In genomic region chr3:9395570-9396300, GRCh38 we compare ENCODE assay signal across 8 cellular contexts. TPM values are rescaled to one million over a fixed set of nuclear protein-coding genes. Genes with fewer than 3 reads are reported as not detected.
DNase-seq lines count a peak whose midpoint lies in the region; ATAC-seq and TF ChIP-seq lines count a peak whose summit lies in the region.

No MANE protein-coding gene starts in this region.

- TF ChIP-seq CTCF in NB4 (IDR thresholded peaks at IDR 0.05; ENCODE audit: low read depth, low read length) = no peak
- TF ChIP-seq CTCF in dorsolateral prefrontal cortex (IDR thresholded peaks at IDR 0.05 in 54 of 56, conservative IDR thresholded peaks at IDR 0.05 in 2 of 56; ENCODE audit: low read depth in 1 of 56, partially characterized antibody in 56 of 56) = no peak
- no peak for TF ChIP-seq CTCF in GM10266 (IDR thresholded peaks at IDR 0.05; ENCODE audit: control insufficient read depth, insufficient read depth, low read depth, missing control alignments)

- peaks cover 42% of the 10 kb centered on the region for H3K36me3 Mint-ChIP-seq in natural killer cell treated with Interleukin-12 subunit alpha and Interleukin-12 subunit beta and Interleukin-15 and Interleukin-18, amount 100 ng/mL, for 72 hours

- H3K27ac Mint-ChIP-seq in natural killer cell treated with Interleukin-12 subunit alpha and Interleukin-12 subunit beta and Interleukin-15 and Interleukin-18, amount 100 ng/mL, for 72 hours = peak overlapping the region; percentile 90 to 97

- peaks cover 55 to 73% of the 10 kb centered on the region in 2 donors for H3K4me1 Mint-ChIP-seq in natural killer cell treated with Interleukin-12 subunit alpha and Interleukin-12 subunit beta and Interleukin-15 and Interleukin-18, amount 100 ng/mL, for 72 hours (ENCODE audit: low read depth in 2 of 2)

- H4K20me1 ChIP-seq in BLaER1 = peaks cover 84% of the 10 kb centered on the region

- TF ChIP-seq POLR2A in NB4 (IDR thresholded peaks at IDR 0.05; ENCODE audit: extremely low read depth, insufficient read length) = no peak

- peaks cover 47% of the 10 kb centered on the region for H3K4me1 ChIP-seq in BLaER1

- DNase-seq in NB4 (ENCODE audit: low read depth) (no peak), dorsolateral prefrontal cortex (no peak), GM10266 (ENCODE audit: extremely low spot score) (no peak), C1 segment of cervical spinal cord (lab: John Stamatoyannopoulos, UW) (no peak), NOMO-1 treated with dmso at 0.1 percent for 144 hours (lab: John Stamatoyannopoulos, UW; ENCODE audit: unreplicated experiment) (no peak)
- DNase-seq in natural killer cell treated with Interleukin-12 subunit alpha and Interleukin-12 subunit beta and Interleukin-15 and Interleukin-18, amount 100 ng/mL, for 72 hours (ENCODE audit: low spot score) = no peak

- intact Hi-C loops in dorsolateral prefrontal cortex (cut with DNase I) = loop anchor here (2.0 to 5.0 kb wide), 2 partner anchors 33 to 107 kb away; partner anchors contain the start of gene THUMPD3 (in 2 of the 2)

- peak overlapping the region; percentile 96 for H3K4me3 Mint-ChIP-seq in natural killer cell treated with Interleukin-12 subunit alpha and Interleukin-12 subunit beta and Interleukin-15 and Interleukin-18, amount 100 ng/mL, for 72 hours

- H3K9me3 ChIP-seq in BLaER1 = no peaks in the 10 kb centered on the region

- H3K9me3 Mint-ChIP-seq in natural killer cell treated with Interleukin-12 subunit alpha and Interleukin-12 subunit beta and Interleukin-15 and Interleukin-18, amount 100 ng/mL, for 72 hours = no peaks in the 10 kb centered on the region

- peak overlapping the region; percentile 89 for H3K4me2 ChIP-seq in BLaER1

- H3K27ac ChIP-seq in BLaER1 = peak overlapping the region; percentile 99
- H3K27ac ChIP-seq in dorsolateral prefrontal cortex = peak overlapping the region in 58 of 59 donors; percentile 49 to 100 (median 98)

- H3K9ac ChIP-seq in BLaER1 = peak overlapping the region; percentile 99

- peaks cover 46% of the 10 kb centered on the region for H3K36me3 ChIP-seq in BLaER1

- H3K27me3 ChIP-seq in BLaER1 (no peaks in the 10 kb centered on the region), dorsolateral prefrontal cortex (no peaks in the 10 kb centered on the region)

- peak overlapping the region; percentile 90 for H3K4me3 ChIP-seq in BLaER1
- peak overlapping the region; percentile 96 for H3K4me3 ChIP-seq in NB4 (ENCODE audit: low read depth, low read length)
- H3K4me3 ChIP-seq in dorsolateral prefrontal cortex = peak overlapping the region; percentile 57 to 99 (median 90)

- ATAC-seq in natural killer cell treated with Interleukin-12 subunit alpha and Interleukin-12 subunit beta and Interleukin-15 and Interleukin-18, amount 100 ng/mL, for 72 hours = no peak
- ATAC-seq in esophagus mucosa = no peak

- H3K27me3 Mint-ChIP-seq in natural killer cell treated with Interleukin-12 subunit alpha and Interleukin-12 subunit beta and Interleukin-15 and Interleukin-18, amount 100 ng/mL, for 72 hours = no peaks in the 10 kb centered on the region

RNA-seq across cellular contexts. Expression of gene SETD5, which starts 1.7 kb away (rescaled TPM):
- total RNA-seq in dorsolateral prefrontal cortex (100 to 1,000 TPM; 112 to 213 (median 164) TPM), esophagus mucosa (62.5 TPM)
- total RNA-seq in natural killer cell treated with Interleukin-12 subunit alpha and Interleukin-12 subunit beta and Interleukin-15 and Interleukin-18, amount 100 ng/mL, for 72 hours = 100 to 1,000 TPM; 131 to 188 TPM

RNA-seq across cellular contexts. Expression of gene THUMPD3, which starts 32.9 kb away (rescaled TPM):
- total RNA-seq in dorsolateral prefrontal cortex (10 to 100 TPM; 25.3 to 57.4 (median 39.8) TPM), esophagus mucosa (29.1 TPM)
- 10 to 100 TPM; 54.3 to 55.9 TPM for total RNA-seq in natural killer cell treated with Interleukin-12 subunit alpha and Interleukin-12 subunit beta and Interleukin-15 and Interleukin-18, amount 100 ng/mL, for 72 hours
